Comparison of ENCODE assay signal across 17 cellular contexts in genomic region chrX:15033909-15034308, GRCh38.
"Had no signal": no experiment of that assay in that cellular context is flagged by ENCODE, and none has a peak within 500 bp of the region (broad histone marks: within the 10 kb centered on the region; RNA-seq: fewer than 3 reads in every experiment).

No MANE protein-coding gene starts in this region.

- H3K9me3 ChIP-seq: gastrocnemius medialis, heart left ventricle, lower lobe of right lung, prostate gland, suprapubic skin had no signal

- H3K4me3 Mint-ChIP-seq: mesothelial cell of epicardium, neural crest cell had no signal

- H3K27ac Mint-ChIP-seq: mesothelial cell of epicardium had no signal

- H3K4me1 ChIP-seq: gastrocnemius medialis, heart left ventricle, lower lobe of right lung, prostate gland, suprapubic skin had no signal

- H3K36me3 Mint-ChIP-seq: mesothelial cell of epicardium had no signal

- H3K4me1 Mint-ChIP-seq: mesothelial cell of epicardium, neural crest cell had no signal

- H3K4me3 ChIP-seq: gastrocnemius medialis, heart left ventricle, lower lobe of right lung, prostate gland, skin epidermis, suprapubic skin had no signal

- ATAC-seq: gastrocnemius medialis, heart left ventricle, left colon, lower lobe of right lung, right cardiac atrium had no signal

- DNase-seq: activated CD4-positive, CD25-positive, alpha-beta regulatory T cell; activated gamma-delta T cell treated with Interleukin-2 at 50 U/mL for 16 hours; erythroblast; gastrocnemius medialis; heart left ventricle; left colon; lower lobe of right lung; right cardiac atrium; stimulated activated CD4-positive, alpha-beta T cell treated with anti-CD3 and anti-CD28 coated beads, Interleukin-4, amount 100 ng/mL, for 24 hours; stimulated activated naive CD4-positive, alpha-beta T cell treated with Interleukin-2 at 50 U/mL for 16 hours; trophoblast cell had no signal

- H3K27ac ChIP-seq: gastrocnemius medialis, heart left ventricle, lower lobe of right lung, prostate gland, skin epidermis, suprapubic skin had no signal

- FAIRE-seq: TTC549 had no signal
